In genomic region chr21:33022489-33022827, GRCh38 we compare ENCODE assay signal across 1 cellular context.
TF ChIP-seq lines count a peak whose summit lies in the region.

No MANE protein-coding gene starts in this region.

TF ChIP-seq in SK-N-SH, 30 proteins besides CTCF, POLR2A, EP300 and RAD21 (continued from another document):
- 0 out of 2 replicates have a peak, but pooled peaks have one; percentile 1 for TF ChIP-seq EZH2phosphoT487 (IDR thresholded peaks at IDR 0.05; ENCODE audit: borderline replicate concordance, low read depth)
